In genomic region chr5:50752800-50753199, GRCh38 we compare ENCODE assay signal across 1 cellular context.
TF ChIP-seq lines count a peak whose summit lies in the region.

No MANE protein-coding gene starts in this region.

TF ChIP-seq in K562, 482 proteins besides CTCF, POLR2A, EP300 and RAD21 (continued from another document):
- TF ChIP-seq ZFP91 (CRISPR knock-in tag; IDR thresholded peaks at IDR 0.05): no peak
- no peak for TF ChIP-seq ZNF583 (CRISPR knock-in tag; IDR thresholded peaks at IDR 0.05)
- TF ChIP-seq DPF2 (IDR thresholded peaks at IDR 0.05): no peak
- no peak for TF ChIP-seq TCFL5 (CRISPR knock-in tag; conservative IDR thresholded peaks at IDR 0.05)
- TF ChIP-seq ZNF444 (CRISPR knock-in tag; IDR thresholded peaks at IDR 0.05): no peak
- TF ChIP-seq ZNF384 (IDR thresholded peaks at IDR 0.05; ENCODE audit: low read depth, low read length): no peak
- TF ChIP-seq KDM4B (IDR thresholded peaks at IDR 0.05; ENCODE audit: borderline replicate concordance in 2 of 2, low read depth in 1 of 2): no peak
- TF ChIP-seq SNIP1 (IDR thresholded peaks at IDR 0.05; ENCODE audit: low read depth): no peak
- TF ChIP-seq RFX5 (IDR thresholded peaks at IDR 0.05; ENCODE audit: low read depth, low read length): no peak
- TF ChIP-seq ZNF133 (CRISPR knock-in tag; IDR thresholded peaks at IDR 0.05): no peak
- TF ChIP-seq TGIF2 (CRISPR knock-in tag; IDR thresholded peaks at IDR 0.05): no peak
